Comparison of ENCODE assay signal across 9 cellular contexts in the genomic region with DNA sequence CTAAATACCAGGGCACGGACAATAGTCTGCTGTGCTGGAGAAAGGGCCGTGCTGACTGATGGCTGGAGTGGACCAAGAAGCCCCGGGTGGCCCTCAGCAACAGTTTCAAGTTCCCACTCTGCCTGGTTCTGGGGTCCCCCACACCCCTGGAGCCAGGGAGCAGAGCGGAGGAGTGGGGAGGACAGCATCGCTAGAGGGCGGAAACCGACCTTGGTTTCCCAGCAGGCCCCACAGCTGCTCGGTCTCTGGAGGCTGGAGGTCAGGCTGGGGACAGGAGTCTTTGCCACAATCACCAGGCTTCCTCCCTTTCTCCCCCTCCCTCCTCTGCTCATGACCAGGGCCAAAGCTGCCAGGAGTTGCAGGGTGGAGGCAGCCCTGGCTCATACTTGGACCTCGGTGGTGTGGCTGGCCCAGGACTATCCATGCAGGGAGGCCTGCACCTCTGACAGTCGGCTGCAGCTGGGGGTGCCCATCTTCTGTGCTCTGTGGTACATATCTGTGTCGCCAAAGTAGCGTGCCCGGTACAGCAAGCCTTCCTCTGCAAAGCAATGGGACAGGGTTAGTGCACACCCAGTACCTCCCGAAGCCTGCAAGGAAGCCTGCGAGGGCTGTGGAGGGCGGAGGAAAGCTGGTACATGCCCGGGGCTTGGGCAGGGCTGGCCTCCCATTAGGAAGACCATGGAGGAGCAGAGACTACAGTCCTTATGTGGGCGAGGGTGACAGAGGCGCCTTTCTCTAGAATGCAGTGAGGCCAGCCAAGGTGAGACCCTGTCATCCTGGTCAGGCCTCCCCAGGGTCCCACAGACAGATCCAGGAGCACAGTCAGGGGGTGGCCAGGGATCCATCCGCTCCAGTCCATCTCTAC. TPM values are rescaled to one million over a fixed set of nuclear protein-coding genes. Genes with fewer than 3 reads are reported as not detected.
A peak's percentile ranks its signal among the peaks of the same experiment; 100 is the strongest.
DNase-seq lines count a peak whose midpoint lies in the region; ATAC-seq, FAIRE-seq and TF ChIP-seq lines count a peak whose summit lies in the region.
"Had no signal": no experiment of that assay in that cellular context is flagged by ENCODE, and none has a peak within 500 bp of the region (broad histone marks: within the 10 kb centered on the region; RNA-seq: fewer than 3 reads in every experiment).

No MANE protein-coding gene starts in this region.

- H3K14ac ChIP-seq in H1 (ENCODE audit: insufficient read length): no peak overlapping the region

- in situ Hi-C loops in GM23248 (cut with MboI): no loop called here

- H3K27me3 Mint-ChIP-seq in activated CD4-positive, alpha-beta T cell treated with anti-CD3 and anti-CD28 coated beads for 36 hours: no peaks in the 10 kb centered on the region
- H3K27me3 Mint-ChIP-seq in T-cell: no peaks in the 10 kb centered on the region

- H3K9me2 ChIP-seq in GM23248 (ENCODE audit: insufficient read depth): no peaks in the 10 kb centered on the region

- peak overlapping the region; percentile 67 for H4K91ac ChIP-seq in H1 (replicated peaks; ENCODE audit: insufficient read length, low read length)

- peaks cover 6 to 11% (median 7%) of the 10 kb centered on the region in 4 experiments; a peak in 5 of 8 replicates for H3K36me3 ChIP-seq in H1 (ENCODE audit: control insufficient read depth in 2 of 4, insufficient read depth in 4 of 4, low read length in 3 of 4)
- H3K36me3 ChIP-seq in GM23248 (ENCODE audit: low read depth): peaks cover 26% of the 10 kb centered on the region

- H2AFZ ChIP-seq in H1 (ENCODE audit: low read length): no peak overlapping the region
- H2AFZ ChIP-seq in GM23248: no peak overlapping the region

- H4K20me1 ChIP-seq in H1 (replicated peaks in 1 of 2; ENCODE audit: control insufficient read depth in 1 of 2, insufficient read depth in 2 of 2, low read length in 2 of 2) (no peaks in the 10 kb centered on the region), GM23248 (ENCODE audit: insufficient read depth) (no peaks in the 10 kb centered on the region)

- H3K9me3 Mint-ChIP-seq in activated CD4-positive, alpha-beta T cell treated with anti-CD3 and anti-CD28 coated beads for 36 hours (ENCODE audit: low read depth): no peaks in the 10 kb centered on the region
- no peaks in the 10 kb centered on the region for H3K9me3 Mint-ChIP-seq in T-cell

- peak; percentile 76 for DNase-seq in activated CD4-positive, alpha-beta T cell treated with anti-CD3 and anti-CD28 coated beads for 36 hours
- DNase-seq in activated CD4-positive, alpha-beta T cell treated with anti-CD3 and anti-CD28 coated beads for 1 hour: no peak
- DNase-seq in T-cell (peak in 22 of 34 experiments; percentile 33 to 65 (median 46)), H1 (ENCODE audit: low read depth in 1 of 2, low spot score in 2 of 2) (no peak), omental fat pad (ENCODE audit: low spot score) (no peak), GM23248 (no peak), AG08396 (ENCODE audit: low spot score) (no peak)

- no peak overlapping the region for H3K23ac ChIP-seq in H1 (ENCODE audit: insufficient read length)

- intact Hi-C loops in activated CD4-positive, alpha-beta T cell treated with anti-CD3 and anti-CD28 coated beads for 36 hours (cut with DNase I, micrococcal nuclease): loop anchor here (1.0 to 5.0 kb wide), 13 partner anchors 15 to 1018 kb away; a partner anchor contains a TSS

- 94% methylated on average over 20 of the region's 20 CpGs; no CpG with 5 or more reads in 1 of the 2 experiments for WGBS in H1 (ENCODE audit: extremely low coverage in 1 of 2, insufficient coverage in 1 of 2, insufficient read length in 1 of 2, insufficient replicate concordance in 2 of 2, low coverage in 1 of 2, low lambda C conversion rate in 2 of 2, missing lambda C conversion rate in 1 of 2), 2 experiments
- WGBS in GM23248 (ENCODE audit: low coverage in 1 of 2, low lambda C conversion rate in 2 of 2, missing lambda C conversion rate in 2 of 2), 2 experiments: 77 to 78% methylated on average over 20 of the region's 20 CpGs

- peaks cover 0 to 34% (median 20%) of the 10 kb centered on the region in 4 experiments; a peak in 6 of 7 replicates for H3K4me1 ChIP-seq in H1 (replicated peaks in 1 of 4; ENCODE audit: control insufficient read depth in 3 of 4, insufficient read depth in 4 of 4, low read length in 3 of 4)
- H3K4me1 ChIP-seq in GM23248 (ENCODE audit: insufficient read depth): peaks cover 12% of the 10 kb centered on the region; the same call in 1 of the 2 replicates

- peak overlapping the region; percentile 44; the same call in 1 of the 2 replicates for H2BK5ac ChIP-seq in H1 (ENCODE audit: low read depth, low read length)

- TF ChIP-seq RAD21 in H1 (IDR thresholded peaks at IDR 0.05 in 1 of 2, conservative IDR thresholded peaks at IDR 0.05 in 1 of 2; ENCODE audit: low read depth in 2 of 2, low read length in 2 of 2): no peak

- H3K4me2 ChIP-seq in H1 (ENCODE audit: insufficient read depth in 1 of 2, low read depth in 2 of 2, low read length in 2 of 2): no peak overlapping the region
- no peak overlapping the region for H3K4me2 ChIP-seq in GM23248 (ENCODE audit: unreplicated experiment)

- H3F3A ChIP-seq in GM23248 (ENCODE audit: insufficient read depth): 0 out of 2 replicates have a peak, but pooled peaks cover 4% of the 10 kb centered on the region

- H3K9me3 ChIP-seq in H1 (ENCODE audit: insufficient read depth in 2 of 2, low read depth in 1 of 2, low read length in 1 of 2): no peaks in the 10 kb centered on the region
- H3K9me3 ChIP-seq in GM23248 (ENCODE audit: low read depth): no peaks in the 10 kb centered on the region

- H3K18ac ChIP-seq in H1 (ENCODE audit: extremely low read depth, low read length): no peak overlapping the region

- H3K56ac ChIP-seq in H1 (replicated peaks; ENCODE audit: insufficient read length, low read depth, low read length): peak overlapping the region; percentile 2

- H3K27ac ChIP-seq in H1 (ENCODE audit: low read depth, low read length): 0 out of 2 replicates have a peak overlapping the region, but pooled peaks have one; percentile 49
- H3K27ac ChIP-seq in GM23248: no peak overlapping the region

- peak overlapping the region; percentile 60 for H3K4me3 Mint-ChIP-seq in activated CD4-positive, alpha-beta T cell treated with anti-CD3 and anti-CD28 coated beads for 36 hours
- H3K4me3 Mint-ChIP-seq in T-cell: peak overlapping the region in 2 of 3 donors; percentile 13 to 85

- ATAC-seq in activated CD4-positive, alpha-beta T cell treated with anti-CD3 and anti-CD28 coated beads for 36 hours: peak; percentile 13
- ATAC-seq in HG03064 (IDR thresholded peaks at IDR 0.05; ENCODE audit: low read depth, unreplicated experiment) (peak; percentile 35), T-cell (replicated peaks in 1 of 4) (peak; percentile 5 to 24 (median 13)), omental fat pad (ENCODE audit: low FRiP score) (peak; percentile 11)

- 0 out of 2 replicates have a peak overlapping the region, but pooled peaks have one; percentile 48 for H2BK20ac ChIP-seq in H1 (ENCODE audit: low read length)

- no peak overlapping the region for H2AK5ac ChIP-seq in H1 (ENCODE audit: low read depth, low read length)

- H3K23me2 ChIP-seq in H1 (ENCODE audit: low read depth, low read length): no peaks in the 10 kb centered on the region

- no peak overlapping the region for H3K4me3 ChIP-seq in H1 (ENCODE audit: extremely low read depth in 1 of 4, insufficient read depth in 2 of 4, low read depth in 3 of 4, low read length in 4 of 4)
- no peak overlapping the region for H3K4me3 ChIP-seq in GM23248

- H3K4me1 Mint-ChIP-seq in activated CD4-positive, alpha-beta T cell treated with anti-CD3 and anti-CD28 coated beads for 36 hours: peaks cover 72% of the 10 kb centered on the region
- H3K4me1 Mint-ChIP-seq in T-cell: peaks cover 68 to 79% (median 71%) of the 10 kb centered on the region in 3 donors

- H3K27ac Mint-ChIP-seq in activated CD4-positive, alpha-beta T cell treated with anti-CD3 and anti-CD28 coated beads for 36 hours: peak overlapping the region; percentile 99
- peak overlapping the region; percentile 88 to 90 for H3K27ac Mint-ChIP-seq in T-cell

- H3K36me3 Mint-ChIP-seq in activated CD4-positive, alpha-beta T cell treated with anti-CD3 and anti-CD28 coated beads for 36 hours (ENCODE audit: low read depth): peaks cover 41% of the 10 kb centered on the region
- peaks cover 8% of the 10 kb centered on the region for H3K36me3 Mint-ChIP-seq in T-cell

- CTCF ChIA-PET in activated CD4-positive, alpha-beta T cell treated with anti-CD3 and anti-CD28 coated beads for 36 hours (lab: Charles Lee): interaction anchor here (0.7 to 5.5 kb wide), 24 partner anchors 15 to 439 kb away, joined by 3 to 34 read pairs (median 3); a partner anchor contains a TSS
- CTCF ChIA-PET in T-cell (lab: Charles Lee) (interaction anchor here (0.6 to 4.2 kb wide), 12 partner anchors 16 to 287 kb away, joined by 3 to 19 read pairs (median 3); no protein-coding TSS in a partner anchor), H1 (lab: Charles Lee; ENCODE audit: partially characterized antibody) (interaction anchor here (0.6 to 10.8 kb wide), 21 partner anchors 8 to 721 kb away, joined by 3 to 91 read pairs (median 4); a partner anchor contains a TSS)

- H3K79me1 ChIP-seq in H1 (ENCODE audit: low read depth, low read length): no peaks in the 10 kb centered on the region

- H3K4ac ChIP-seq in H1 (replicated peaks; ENCODE audit: insufficient read length, low read depth, low read length): no peak overlapping the region

- TF ChIP-seq CTCF in H1 (IDR thresholded peaks at IDR 0.05; ENCODE audit: control extremely low read depth in 1 of 3, insufficient read depth in 1 of 3, low read depth in 1 of 3, low read length in 3 of 3) (no peak), omental fat pad (IDR thresholded peaks at IDR 0.05) (no peak)

- H3K27me3 ChIP-seq in H1 (replicated peaks in 1 of 4; ENCODE audit: control insufficient read depth in 3 of 4, extremely low read depth in 1 of 4, insufficient read depth in 3 of 4, low read length in 3 of 4) (no peaks in the 10 kb centered on the region), GM23248 (replicated peaks; ENCODE audit: insufficient read depth) (no peaks in the 10 kb centered on the region)

- peak overlapping the region; percentile 38 for H4K5ac ChIP-seq in H1 (ENCODE audit: insufficient read length, low read depth, low read length)

- H3K9ac ChIP-seq in H1 (replicated peaks in 1 of 4; ENCODE audit: extremely low read depth in 1 of 4, low read depth in 3 of 4, low read length in 3 of 4) (no peak overlapping the region), GM23248 (no peak overlapping the region)

- H2BK120ac ChIP-seq in H1 (replicated peaks; ENCODE audit: low read depth, low read length): peak overlapping the region; percentile 51

- no peak overlapping the region for H2BK15ac ChIP-seq in H1 (ENCODE audit: low read length)

- POLR2A ChIA-PET in activated CD4-positive, alpha-beta T cell treated with anti-CD3 and anti-CD28 coated beads for 36 hours (lab: Charles Lee): interaction anchor here (0.5 to 4.6 kb wide), 13 partner anchors 9 to 468 kb away, joined by 3 to 48 read pairs (median 4); a partner anchor contains a TSS
- POLR2A ChIA-PET in T-cell (lab: Charles Lee) (interaction anchor here in 1 of 2 donors (0.6 to 1.6 kb wide), 4 partner anchors 12 to 115 kb away, joined by 3 to 7 read pairs (median 5); no protein-coding TSS in a partner anchor), H1 (lab: Charles Lee; ENCODE audit: partially characterized antibody) (interaction anchor here (1.5 to 39.2 kb wide), 2 partner anchors 18 to 59 kb away, joined by 7 to 895 read pairs; a partner anchor contains a TSS)

- H3K79me2 ChIP-seq in H1 (ENCODE audit: control insufficient read depth in 1 of 2, insufficient read depth in 2 of 2, low read length in 2 of 2) (no peaks in the 10 kb centered on the region), GM23248 (ENCODE audit: insufficient read depth) (no peaks in the 10 kb centered on the region)

- no peak for FAIRE-seq in H1 (lab: Jason Lieb, UNC)
- FAIRE-seq: colon had no signal

- TF ChIP-seq EP300 in H1 (IDR thresholded peaks at IDR 0.05; ENCODE audit: borderline replicate concordance in 1 of 2, low read depth in 2 of 2, low read length in 2 of 2): no peak

- H2BK12ac ChIP-seq in H1 (ENCODE audit: low read depth, low read length): no peak overlapping the region

- TF ChIP-seq POLR2A in H1 (IDR thresholded peaks at IDR 0.05; ENCODE audit: control extremely low read depth in 1 of 2, low read depth in 2 of 2, low read length in 2 of 2): no peak

- H4K8ac ChIP-seq in H1 (ENCODE audit: extremely low read depth, insufficient read depth, low read length): peak overlapping the region; percentile 60; the same call in 1 of the 2 replicates

RNA-seq across cellular contexts. Expression of a gene that starts 19.1 kb away (rescaled TPM):
- total RNA-seq in activated CD4-positive, alpha-beta T cell treated with anti-CD3 and anti-CD28 coated beads for 36 hours: 10 to 100 TPM; 19.7 to 21.9 TPM
- total RNA-seq in T-cell: 10 to 100 TPM; 27.1 to 41.4 (median 31.2) TPM
- total RNA-seq in H1 (2021; fragmentation: NEBNext Ultra II Directional; extraction: Animal tissue kit (Norgen Biotek cat#: 25700)): 19.6 and 20.5 TPM in 2 replicates
- polyA plus RNA-seq in H1 (2011; rRNA removed): 10.8 and 16.0 TPM in 2 replicates
- 12.4 TPM for polyA plus RNA-seq in H1 (2011; cell fraction: cytosol; rRNA removed)
- polyA plus RNA-seq in H1 (2011; cell fraction: nucleus; rRNA removed): 23.3 TPM
- 10.7 to 18.5 TPM (median 16.7 TPM) in 4 replicates for polyA plus RNA-seq in H1 (2012, experiment 1 of 2)
- polyA plus RNA-seq in H1 (2012, experiment 2 of 2): 12.5 TPM
- 14.1 TPM for polyA plus RNA-seq in H1 (2013, experiment 1 of 2)
- polyA plus RNA-seq in H1 (2013, experiment 2 of 2): 15.3 TPM
- polyA minus RNA-seq in H1 (2011; rRNA and poly(A)+ RNA removed): 9.2 and 9.8 TPM in 2 replicates
- polyA minus RNA-seq in H1 (2011; cell fraction: cytosol; rRNA and poly(A)+ RNA removed): 12.0 TPM
- 13.9 TPM for polyA minus RNA-seq in H1 (2011; cell fraction: nucleus; rRNA and poly(A)+ RNA removed)
- 10 to 100 TPM; 35.0 to 41.1 (median 36.5) TPM for total RNA-seq in omental fat pad
- 28.4 and 32.9 TPM in 2 replicates for total RNA-seq in GM23248 (2014; rRNA removed; shearing (Covaris generic))
- 32.0 and 33.5 TPM in 2 replicates for polyA plus RNA-seq in GM23248 (2016; fragmentation: Nextera tagmentation; extraction: Ambion mirVana)

Comparison
In these comparisons a context has a peak if more than half of its experiments do, and no peak if none do; other contexts are left out.
1. DNase-seq: peak in activated CD4-positive, alpha-beta T cell treated with anti-CD3 and anti-CD28 coated beads for 36 hours (single experiment) and T-cell (22 of 34); none in activated CD4-positive, alpha-beta T cell treated with anti-CD3 and anti-CD28 coated beads for 1 hour (single experiment), H1 (0 of 2), omental fat pad (single experiment), GM23248 (single experiment) and AG08396 (single experiment).
2. Peak in every context shown above with its lines, with median percentiles within 50 percentile points of each other: ATAC-seq.